In the genomic region with DNA sequence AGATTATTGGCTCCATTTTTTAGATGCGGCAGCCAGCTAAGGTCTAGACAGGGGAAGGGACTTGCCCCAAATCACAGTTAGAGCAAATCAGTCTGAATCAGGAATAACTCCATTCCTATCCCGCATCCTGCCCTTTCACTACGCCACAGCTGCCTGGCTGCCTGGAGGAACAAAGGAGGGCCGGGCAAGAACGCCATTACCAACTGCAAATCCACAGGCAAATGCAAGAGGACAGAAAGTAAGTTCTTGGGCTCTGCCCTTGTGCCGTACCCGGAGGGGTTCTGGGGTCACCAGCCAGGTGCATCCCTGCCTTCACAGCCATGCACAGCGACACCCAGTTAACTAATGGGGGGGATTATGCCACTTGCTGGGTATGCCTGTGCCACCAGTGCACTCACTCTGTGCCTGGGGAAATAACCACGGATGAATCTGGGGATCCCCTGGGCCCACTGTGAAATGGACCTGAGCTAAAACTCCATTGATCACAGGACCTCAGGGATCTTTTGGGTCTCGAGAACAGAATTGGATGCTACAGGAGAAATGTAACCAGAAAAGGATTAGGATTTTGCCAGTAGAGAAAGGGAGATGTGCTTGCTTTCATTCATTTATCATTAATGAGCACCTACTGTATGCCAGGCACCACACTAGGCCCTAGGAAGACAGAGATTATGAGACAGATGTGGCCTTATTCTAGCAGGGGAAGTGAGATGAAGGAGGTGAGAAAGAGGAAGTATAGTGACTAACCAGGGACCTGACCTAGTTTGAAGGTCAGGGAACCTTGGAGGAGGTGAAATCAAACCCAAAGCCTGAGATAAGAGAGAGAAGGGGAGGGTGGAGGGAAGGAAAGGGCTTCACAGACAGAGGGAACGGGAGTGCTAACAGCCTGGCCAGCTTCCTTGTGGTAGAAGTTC, we compare ENCODE assay signal across 8 cellular contexts. TPM values are rescaled to one million over a fixed set of nuclear protein-coding genes. Genes with fewer than 3 reads are reported as not detected.
A peak's percentile ranks its signal among the peaks of the same experiment; 100 is the strongest.
DNase-seq lines count a peak whose midpoint lies in the region; ATAC-seq, FAIRE-seq and TF ChIP-seq lines count a peak whose summit lies in the region.

No MANE protein-coding gene starts in this region.

- H3K27ac Mint-ChIP-seq in activated naive CD4-positive, alpha-beta T cell treated with anti-CD3 and anti-CD28 coated beads, Interleukin-2, amount 50 U/mL, for 72 hours, result peak overlapping the region; percentile 90 to 98
- H3K27ac Mint-ChIP-seq in stimulated activated effector memory CD8-positive, alpha-beta T cell treated with anti-CD3 and anti-CD28 coated beads, Interleukin-12 subunit alpha, Interleukin-12 subunit beta, amount 100 ng/mL, for 72 hours, result peak overlapping the region; percentile 87

- peaks cover 47% of the 10 kb centered on the region for H3K4me1 Mint-ChIP-seq in stimulated activated effector memory CD8-positive, alpha-beta T cell treated with anti-CD3 and anti-CD28 coated beads, Interleukin-12 subunit alpha, Interleukin-12 subunit beta, amount 100 ng/mL, for 72 hours

- peak; percentile 17 to 77 for ATAC-seq in activated naive CD4-positive, alpha-beta T cell treated with anti-CD3 and anti-CD28 coated beads, Interleukin-2, amount 50 U/mL, for 72 hours
- peak; percentile 63 for ATAC-seq in stimulated activated effector memory CD8-positive, alpha-beta T cell treated with anti-CD3 and anti-CD28 coated beads, Interleukin-12 subunit alpha, Interleukin-12 subunit beta, amount 100 ng/mL, for 72 hours
- no peak for ATAC-seq in HG03159 (IDR thresholded peaks at IDR 0.05; ENCODE audit: unreplicated experiment)

- H3K9ac ChIP-seq in iPS-15b (ENCODE audit: low read depth, low read length), result peak overlapping the region; percentile 97

- H3K4me3 Mint-ChIP-seq in stimulated activated effector memory CD8-positive, alpha-beta T cell treated with anti-CD3 and anti-CD28 coated beads, Interleukin-12 subunit alpha, Interleukin-12 subunit beta, amount 100 ng/mL, for 72 hours, result peak overlapping the region; percentile 78

- DNase-seq in BJ (ENCODE audit: low read depth), result no peak
- DNase-seq in GM18507 (ENCODE audit: extremely low spot score, insufficient read length, low read depth), result no peak
- peak; percentile 74 for DNase-seq in NCI-H2227 treated with DMSO at 0.1 percent for 48 hours (lab: John Stamatoyannopoulos, UW)
- peak in 1 of 2 donors; percentile 26 for DNase-seq in activated naive CD4-positive, alpha-beta T cell treated with anti-CD3 and anti-CD28 coated beads, Interleukin-2, amount 50 U/mL, for 72 hours (ENCODE audit: low spot score in 2 of 2)
- peak in 1 of 2 donors; percentile 67 for DNase-seq in stimulated activated effector memory CD8-positive, alpha-beta T cell treated with anti-CD3 and anti-CD28 coated beads, Interleukin-12 subunit alpha, Interleukin-12 subunit beta, amount 100 ng/mL, for 72 hours (ENCODE audit: low spot score in 2 of 2)
- no peak for DNase-seq in iPS-NIHi7 (ENCODE audit: extremely low spot score)

- CTCF ChIA-PET in BJ (lab: Yijun Ruan, JAX), result interaction anchor here (0.9 to 2.9 kb wide), 10 partner anchors 17 to 70 kb away, joined by 3 to 12 read pairs (median 4); a partner anchor contains a TSS

- no peaks in the 10 kb centered on the region for H3K9me3 Mint-ChIP-seq in activated naive CD4-positive, alpha-beta T cell treated with anti-CD3 and anti-CD28 coated beads, Interleukin-2, amount 50 U/mL, for 72 hours
- no peaks in the 10 kb centered on the region for H3K9me3 Mint-ChIP-seq in stimulated activated effector memory CD8-positive, alpha-beta T cell treated with anti-CD3 and anti-CD28 coated beads, Interleukin-12 subunit alpha, Interleukin-12 subunit beta, amount 100 ng/mL, for 72 hours

- H3K36me3 Mint-ChIP-seq in activated naive CD4-positive, alpha-beta T cell treated with anti-CD3 and anti-CD28 coated beads, Interleukin-2, amount 50 U/mL, for 72 hours, result peaks cover 19 to 23% of the 10 kb centered on the region in 2 donors
- H3K36me3 Mint-ChIP-seq in stimulated activated effector memory CD8-positive, alpha-beta T cell treated with anti-CD3 and anti-CD28 coated beads, Interleukin-12 subunit alpha, Interleukin-12 subunit beta, amount 100 ng/mL, for 72 hours, result peaks cover 63% of the 10 kb centered on the region

- H3K27me3 ChIP-seq in BJ (ENCODE audit: control insufficient read depth, insufficient read depth, low read length) (no peaks in the 10 kb centered on the region), iPS-15b (ENCODE audit: control insufficient read depth, insufficient read depth, low read length) (peaks cover 31% of the 10 kb centered on the region)

- TF ChIP-seq CTCF in BJ (IDR thresholded peaks at IDR 0.05; ENCODE audit: insufficient read depth, low read depth, low read length), result no peak

- H3K4me3 ChIP-seq in BJ (ENCODE audit: low read depth, low read length) (peak overlapping the region; percentile 71), iPS-15b (ENCODE audit: low read depth, low read length) (peak overlapping the region; percentile 88)

- peak; percentile 73 for FAIRE-seq in GM18507 (lab: Jason Lieb, UNC)

- no peaks in the 10 kb centered on the region for H3K9me3 ChIP-seq in iPS-15b (ENCODE audit: control insufficient read depth, insufficient read depth, low read length)

- peaks cover 4% of the 10 kb centered on the region for H3K36me3 ChIP-seq in BJ (ENCODE audit: control insufficient read depth, insufficient read depth, low read length)
- no peaks in the 10 kb centered on the region for H3K36me3 ChIP-seq in iPS-15b (ENCODE audit: control insufficient read depth, insufficient read depth, low read length)

- H3K4me1 ChIP-seq in iPS-15b (ENCODE audit: control insufficient read depth, insufficient read depth, low read length), result peaks cover 5% of the 10 kb centered on the region

- POLR2A ChIA-PET in BJ (lab: Charles Lee), result no interaction called here

RNA-seq across cellular contexts. Expression of a gene that starts 17.7 kb away (rescaled TPM):
- 27.4 and 27.8 TPM in 2 replicates for polyA plus RNA-seq in BJ (2011; rRNA removed)
- 6.5 and 9.4 TPM in 2 replicates for polyA minus RNA-seq in BJ (2011; rRNA and poly(A)+ RNA removed)
- total RNA-seq in activated naive CD4-positive, alpha-beta T cell treated with anti-CD3 and anti-CD28 coated beads, Interleukin-2, amount 50 U/mL, for 72 hours, result 10 to 100 TPM; 27.3 to 45.9 TPM

RNA-seq across cellular contexts. Expression of a gene that starts 20.3 kb away (rescaled TPM):
- polyA plus RNA-seq in BJ (2011; rRNA removed), result 14.9 and 22.2 TPM in 2 replicates
- polyA minus RNA-seq in BJ (2011; rRNA and poly(A)+ RNA removed), result 6.6 and 8.8 TPM in 2 replicates
- under 1 TPM; 0.29 to 0.96 TPM for total RNA-seq in activated naive CD4-positive, alpha-beta T cell treated with anti-CD3 and anti-CD28 coated beads, Interleukin-2, amount 50 U/mL, for 72 hours

RNA-seq across cellular contexts. Expression of a gene that starts 47.2 kb away (rescaled TPM):
- polyA plus RNA-seq in BJ (2011; rRNA removed), result 5.9 and 7.6 TPM in 2 replicates
- polyA minus RNA-seq in BJ (2011; rRNA and poly(A)+ RNA removed), result 5.5 and 7.6 TPM in 2 replicates
- 10 to 100 TPM; 24.4 to 36.4 TPM for total RNA-seq in activated naive CD4-positive, alpha-beta T cell treated with anti-CD3 and anti-CD28 coated beads, Interleukin-2, amount 50 U/mL, for 72 hours
